Comparison of ENCODE assay signal across 29 cellular contexts in the genomic region with DNA sequence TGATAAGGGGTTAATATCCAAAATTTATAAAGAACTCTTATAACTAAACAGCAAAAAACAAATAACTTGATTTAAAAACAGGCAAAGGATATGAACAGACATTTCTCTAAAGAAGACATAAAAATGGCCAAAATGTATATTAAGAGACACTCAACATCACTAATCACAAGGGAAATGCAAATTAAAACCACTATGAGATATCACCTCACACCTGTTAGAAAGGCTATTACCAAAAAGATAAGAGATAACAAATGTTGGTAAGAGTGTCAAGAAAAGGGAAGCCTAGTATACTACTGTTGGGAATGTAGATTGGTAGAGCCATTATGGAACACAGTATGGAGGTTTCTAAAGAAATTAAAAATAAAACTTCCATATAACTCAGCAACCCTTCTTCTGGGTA. TPM values are rescaled to one million over a fixed set of nuclear protein-coding genes. Genes with fewer than 3 reads are reported as not detected.
DNase-seq lines count a peak whose midpoint lies in the region; ATAC-seq, FAIRE-seq and TF ChIP-seq lines count a peak whose summit lies in the region.
"Had no signal": no experiment of that assay in that cellular context is flagged by ENCODE, and none has a peak within 500 bp of the region (broad histone marks: within the 10 kb centered on the region; RNA-seq: fewer than 3 reads in every experiment).

No MANE protein-coding gene starts in this region.

- intact Hi-C loops in lower leg skin (cut with DNase I; ENCODE audit: low total_unique reads) = no loop called here

- H2AFZ ChIP-seq in Karpas-422 (ENCODE audit: low read length) = no peak overlapping the region

- TF ChIP-seq CTCF in endodermal cell (conservative IDR thresholded peaks at IDR 0.05) (no peak), lower leg skin (IDR thresholded peaks at IDR 0.05) (no peak)

- H3K4me1 ChIP-seq in Karpas-422 (ENCODE audit: low read length) (peaks cover 22% of the 10 kb centered on the region), endodermal cell (ENCODE audit: control insufficient read depth, insufficient read depth, low read length) (no peaks in the 10 kb centered on the region)
- H3K4me1 ChIP-seq: BE2C, BLaER1 had no signal

- H3K4me2 ChIP-seq in Karpas-422 (ENCODE audit: low read depth, low read length, poor library complexity, severe bottlenecking) = peak overlapping the region; percentile 59
- H3K4me2 ChIP-seq: BLaER1 had no signal

- peak; percentile 53 for FAIRE-seq in GM18507 (lab: Jason Lieb, UNC)
- FAIRE-seq: A204.1, GM12878, GM12892, GM19239 had no signal

- peak overlapping the region; percentile 24; the same call in 1 of the 2 replicates for H3K4me3 ChIP-seq in Karpas-422 (ENCODE audit: low read length)
- peak overlapping the region; percentile 37 for H3K4me3 ChIP-seq in endodermal cell (ENCODE audit: low read length)
- H3K4me3 ChIP-seq in lower leg skin (ENCODE audit: low read depth, poor library complexity, severe bottlenecking) = no peak overlapping the region
- H3K4me3 ChIP-seq: BLaER1, GM12878 had no signal

- H3K9me3 ChIP-seq in Karpas-422 (ENCODE audit: low read length) (no peaks in the 10 kb centered on the region), endodermal cell (ENCODE audit: control insufficient read depth, low read length) (peaks cover 6% of the 10 kb centered on the region)
- H3K9me3 ChIP-seq: BE2C, BLaER1 had no signal

- H3K36me3 Mint-ChIP-seq in endodermal cell (ENCODE audit: low read depth) = no peaks in the 10 kb centered on the region
- H3K36me3 Mint-ChIP-seq: CD14-positive monocyte; CD4-positive, alpha-beta memory T cell; CD4-positive, CD25-positive, alpha-beta regulatory T cell; CD8-positive, alpha-beta memory T cell had no signal

- H3K27ac ChIP-seq in Karpas-422 (ENCODE audit: low read length) (peak overlapping the region; percentile 15; the same call in 1 of the 2 replicates), endodermal cell (ENCODE audit: low read depth, low read length) (no peak overlapping the region)
- H3K27ac ChIP-seq: BLaER1 had no signal

- no peak for TF ChIP-seq POLR2A in lower leg skin (IDR thresholded peaks at IDR 0.05)

- DNase-seq in GM18507 (ENCODE audit: extremely low spot score, insufficient read length, low read depth) (no peak), Karpas-422 (peak; percentile 63), endodermal cell (no peak), lower leg skin (ENCODE audit: low spot score in 2 of 2) (no peak), NCI-H1694 treated with DMSO at 0.1 percent for 48 hours (lab: John Stamatoyannopoulos, UW) (no peak)
- DNase-seq: 8988T; ACHN; BE2C; C1 segment of cervical spinal cord; CD4-positive, alpha-beta memory T cell; CD4-positive, CD25-positive, alpha-beta regulatory T cell; CD8-positive, alpha-beta memory T cell; COR-L47; DMS 273 treated with DMSO at 0.1 percent for 48 hours; DMS153; DMS53; DMS79; DND-41; EL; GDM1 had no signal

- H4K20me1 ChIP-seq in Karpas-422 (ENCODE audit: insufficient read depth, low read depth, low read length) = no peaks in the 10 kb centered on the region
- H4K20me1 ChIP-seq: BLaER1 had no signal

- H3K36me3 ChIP-seq in Karpas-422 (ENCODE audit: insufficient read depth, low read length) = no peaks in the 10 kb centered on the region
- no peaks in the 10 kb centered on the region for H3K36me3 ChIP-seq in endodermal cell (ENCODE audit: control insufficient read depth, insufficient read depth, low read length)
- H3K36me3 ChIP-seq: BE2C, BLaER1 had no signal

- H3K27me3 ChIP-seq in Karpas-422 (ENCODE audit: low read length) = no peaks in the 10 kb centered on the region; the same call in 1 of the 2 replicates
- peaks cover 16% of the 10 kb centered on the region for H3K27me3 ChIP-seq in endodermal cell (ENCODE audit: control insufficient read depth, insufficient read depth, low read length, poor library complexity, severe bottlenecking)
- H3K27me3 ChIP-seq: BE2C, BLaER1 had no signal

- no peaks in the 10 kb centered on the region for H3K79me2 ChIP-seq in Karpas-422 (ENCODE audit: low read length)

- H3K9ac ChIP-seq in Karpas-422 (ENCODE audit: low read length) = no peak overlapping the region
- H3K9ac ChIP-seq in endodermal cell (ENCODE audit: extremely low read depth, low read length, poor library complexity, severe bottlenecking) = no peak overlapping the region
- H3K9ac ChIP-seq: BLaER1 had no signal

- peaks cover 8% of the 10 kb centered on the region for H3K4me1 Mint-ChIP-seq in endodermal cell
- H3K4me1 Mint-ChIP-seq: CD14-positive monocyte had no signal

- ATAC-seq in HG03565 (IDR thresholded peaks at IDR 0.05; ENCODE audit: unreplicated experiment) = no peak
- ATAC-seq: GM12878 had no signal

- H3K4me3 Mint-ChIP-seq in endodermal cell = no peak overlapping the region
- H3K4me3 Mint-ChIP-seq: CD14-positive monocyte; CD4-positive, CD25-positive, alpha-beta regulatory T cell; CD8-positive, alpha-beta memory T cell had no signal

- peaks cover 9% of the 10 kb centered on the region for H3K9me3 Mint-ChIP-seq in endodermal cell

- H3K9me2 ChIP-seq in Karpas-422 (replicated peaks; ENCODE audit: insufficient read depth, low read length) = no peaks in the 10 kb centered on the region

- H3K27me3 Mint-ChIP-seq in endodermal cell (ENCODE audit: insufficient read depth) = peaks cover 36% of the 10 kb centered on the region
- H3K27me3 Mint-ChIP-seq: CD4-positive, CD25-positive, alpha-beta regulatory T cell had no signal

- no peak overlapping the region for H3K27ac Mint-ChIP-seq in endodermal cell
- H3K27ac Mint-ChIP-seq: CD14-positive monocyte had no signal

RNA-seq across cellular contexts. Expression of a gene that starts 19.4 kb away (rescaled TPM):
- not detected in 2 replicates for total RNA-seq in Karpas-422 (2014; rRNA removed; shearing (Covaris generic); ENCODE audit: low replicate concordance)
- under 1 TPM; 0.27 to 0.75 TPM for total RNA-seq in endodermal cell
- 0.53 TPM for polyA plus RNA-seq in endodermal cell (2013, experiment 1 of 2)
- 0.21 TPM for polyA plus RNA-seq in endodermal cell (2013, experiment 2 of 2)
- 1 to 10 TPM in 3 of 4 donors, under 1 TPM in 1; 0.80 to 3.7 (median 2.0) TPM for total RNA-seq in lower leg skin
- total RNA-seq: CD4-positive, alpha-beta memory T cell; CD8-positive, alpha-beta memory T cell; G401; GM12878 had no signal
- polyA plus RNA-seq: CD4-positive, alpha-beta memory T cell; CD4-positive, CD25-positive, alpha-beta regulatory T cell; CD8-positive, alpha-beta memory T cell; GM12878 had no signal

RNA-seq across cellular contexts. Expression of a gene that starts 59.0 kb away (rescaled TPM):
- not detected in 2 replicates for total RNA-seq in Karpas-422 (2014; rRNA removed; shearing (Covaris generic); ENCODE audit: low replicate concordance)
- total RNA-seq in endodermal cell = under 1 TPM; 0.24 to 0.66 TPM
- 0.18 TPM for polyA plus RNA-seq in endodermal cell (2013, experiment 1 of 2)
- polyA plus RNA-seq in endodermal cell (2013, experiment 2 of 2) = 0.62 TPM
- 10 to 100 TPM in 1 of 4 donors, 1 to 10 TPM in 3; 4.2 to 12.3 (median 7.4) TPM for total RNA-seq in lower leg skin
- total RNA-seq: A673; CD4-positive, alpha-beta memory T cell; GM12878 had no signal
- polyA plus RNA-seq: CD4-positive, alpha-beta memory T cell; CD8-positive, alpha-beta memory T cell had no signal
